Comparison of ENCODE assay signal across 36 cellular contexts in genomic region chr1:177978530-177978929, GRCh38. TPM values are rescaled to one million over a fixed set of nuclear protein-coding genes. Genes with fewer than 3 reads are reported as not detected.
DNase-seq lines count a peak whose midpoint lies in the region; ATAC-seq, FAIRE-seq and TF ChIP-seq lines count a peak whose summit lies in the region.
"Had no signal": no experiment of that assay in that cellular context is flagged by ENCODE, and none has a peak within 500 bp of the region (broad histone marks: within the 10 kb centered on the region; RNA-seq: fewer than 3 reads in every experiment).

No MANE protein-coding gene starts in this region.

- H2BK5ac ChIP-seq in mesenchymal stem cell (ENCODE audit: low read depth, low read length, poor library complexity, severe bottlenecking): no peak overlapping the region

- H3K9me3 Mint-ChIP-seq in endothelial cell (ENCODE audit: unreplicated experiment): no peaks in the 10 kb centered on the region
- H3K9me3 Mint-ChIP-seq: CD8-positive, alpha-beta T cell had no signal

- in situ Hi-C loops in K562 (cut with MboI): no loop called here

- H3K4me1 Mint-ChIP-seq in endothelial cell (ENCODE audit: unreplicated experiment): peaks cover 5% of the 10 kb centered on the region
- H3K4me1 Mint-ChIP-seq: B cell; CD14-positive monocyte; CD4-positive, alpha-beta memory T cell; CD8-positive, alpha-beta memory T cell had no signal

- CTCF ChIA-PET in A549 (lab: Yijun Ruan, JAX) (interaction anchor here (0.6 to 1.9 kb wide), 5 partner anchors 31 to 321 kb away, joined by 3 to 6 read pairs (median 5); no protein-coding TSS in a partner anchor), HEK293 (lab: Yijun Ruan, JAX) (interaction anchor here (0.6 to 1.6 kb wide), 3 partner anchors 30 to 794 kb away, joined by 4 to 6 read pairs (median 6); no protein-coding TSS in a partner anchor), K562 (lab: Yijun Ruan, JAX; ENCODE audit: low intra/inter-chr PET ratio) (no interaction called here)

- 98% methylated on average over 1 of the region's 1 CpG for WGBS in A549 (ENCODE audit: missing lambda C conversion rate)
- WGBS in K562 (ENCODE audit: insufficient coverage, low coverage, missing lambda C conversion rate): 0% methylated on average over 1 of the region's 1 CpG
- 100% methylated on average over 1 of the region's 1 CpG for WGBS in mesenchymal stem cell

- no peak overlapping the region for H3K23ac ChIP-seq in mesenchymal stem cell (ENCODE audit: low read length in 2 of 2)

- intact Hi-C loops in K562 (cut with micrococcal nuclease) (no loop called here), posterior cingulate gyrus (cut with DNase I) (no loop called here)

- H3K27me3 Mint-ChIP-seq in endothelial cell (ENCODE audit: unreplicated experiment): no peaks in the 10 kb centered on the region
- H3K27me3 Mint-ChIP-seq: CD4-positive, alpha-beta T cell; CD4-positive, CD25-positive, alpha-beta regulatory T cell; CD8-positive, alpha-beta memory T cell had no signal

- no peak for FAIRE-seq in A549 (lab: Jason Lieb, UNC)
- FAIRE-seq in K562 (lab: Jason Lieb, UNC): no peak
- FAIRE-seq: A204.1, D721Med had no signal

- no peak overlapping the region for H2BK15ac ChIP-seq in mesenchymal stem cell (ENCODE audit: low read depth, poor library complexity, severe bottlenecking)

- H2AFZ ChIP-seq in K562 (ENCODE audit: low read depth, low read length) (no peak overlapping the region), mesenchymal stem cell (ENCODE audit: low read depth, low read length) (no peak overlapping the region)

- no peaks in the 10 kb centered on the region for H3K9me1 ChIP-seq in K562 (ENCODE audit: control insufficient read depth, insufficient read depth, low read length)

- H3K4me3 Mint-ChIP-seq in endothelial cell (ENCODE audit: unreplicated experiment): no peak overlapping the region
- H3K4me3 Mint-ChIP-seq: B cell; CD14-positive monocyte; CD4-positive, alpha-beta memory T cell; CD4-positive, alpha-beta T cell; CD4-positive, CD25-positive, alpha-beta regulatory T cell; CD8-positive, alpha-beta memory T cell; CD8-positive, alpha-beta T cell had no signal

- H2BK120ac ChIP-seq in mesenchymal stem cell (ENCODE audit: low read depth, low read length): no peak overlapping the region

- H4K20me1 ChIP-seq in K562 (replicated peaks; ENCODE audit: control insufficient read depth, insufficient read depth, low read length): no peaks in the 10 kb centered on the region
- H4K20me1 ChIP-seq: BLaER1; BLaER1 treated with 17β-estradiol and CSF1 and Interleukin-3, amounts not matched to agents 10 nM and 100 nM had no signal

- peak overlapping the region; percentile 14 for H2AK5ac ChIP-seq in mesenchymal stem cell (ENCODE audit: low read length, severe bottlenecking)

- no peak overlapping the region for H3K27ac Mint-ChIP-seq in endothelial cell (ENCODE audit: unreplicated experiment)
- H3K27ac Mint-ChIP-seq: B cell; CD14-positive monocyte; CD4-positive, alpha-beta memory T cell; CD4-positive, alpha-beta T cell; CD4-positive, CD25-positive, alpha-beta regulatory T cell; CD8-positive, alpha-beta memory T cell; CD8-positive, alpha-beta T cell had no signal

- no peak overlapping the region for H3K14ac ChIP-seq in mesenchymal stem cell (ENCODE audit: low read length in 2 of 2)

- H3K27me3 ChIP-seq in K562 (ENCODE audit: control insufficient read depth in 2 of 2, insufficient read depth in 2 of 2, low read length in 2 of 2) (no peaks in the 10 kb centered on the region), mesenchymal stem cell (ENCODE audit: control insufficient read depth in 1 of 2, insufficient read depth in 1 of 2, low read length in 2 of 2) (no peaks in the 10 kb centered on the region)
- H3K27me3 ChIP-seq: BE2C; BLaER1; BLaER1 treated with 17β-estradiol and CSF1 and Interleukin-3, amounts not matched to agents 10 nM and 100 nM had no signal

- H3K36me3 ChIP-seq in HEK293 (ENCODE audit: control insufficient read depth in 2 of 2, insufficient read depth in 1 of 2, low read length in 2 of 2) (no peaks in the 10 kb centered on the region), K562 (ENCODE audit: control insufficient read depth, insufficient read depth, low read length) (no peaks in the 10 kb centered on the region), mesenchymal stem cell (ENCODE audit: control insufficient read depth in 1 of 2, insufficient read depth in 2 of 2, low read depth in 1 of 2, low read length in 2 of 2) (no peaks in the 10 kb centered on the region)
- H3K36me3 ChIP-seq: BE2C; BLaER1; BLaER1 treated with 17β-estradiol and CSF1 and Interleukin-3, amounts not matched to agents 10 nM and 100 nM had no signal

- no peak for TF ChIP-seq EP300 in A549 (IDR thresholded peaks at IDR 0.05)
- TF ChIP-seq EP300 in K562 (IDR thresholded peaks at IDR 0.05; ENCODE audit: low read length): no peak

- no peaks in the 10 kb centered on the region for H3K36me3 Mint-ChIP-seq in endothelial cell (ENCODE audit: low read depth, unreplicated experiment)
- H3K36me3 Mint-ChIP-seq: CD14-positive monocyte; CD4-positive, alpha-beta memory T cell; CD4-positive, CD25-positive, alpha-beta regulatory T cell; CD8-positive, alpha-beta memory T cell; CD8-positive, alpha-beta T cell had no signal

- no peak for TF ChIP-seq RAD21 in A549 (conservative IDR thresholded peaks at IDR 0.05 in 1 of 2, IDR thresholded peaks at IDR 0.05 in 1 of 2)
- TF ChIP-seq RAD21 in K562 (CRISPR knock-in tag; conservative IDR thresholded peaks at IDR 0.05 in 1 of 2, IDR thresholded peaks at IDR 0.05 in 1 of 2): no peak

- ATAC-seq in A549 (no peak), K562 (no peak), HG03571 (IDR thresholded peaks at IDR 0.05; ENCODE audit: unreplicated experiment) (no peak), HG03280 (IDR thresholded peaks at IDR 0.05; ENCODE audit: unreplicated experiment) (no peak)
- ATAC-seq: CD8-positive, alpha-beta T cell had no signal

- no peaks in the 10 kb centered on the region for H3K9me3 ChIP-seq in A549
- no peaks in the 10 kb centered on the region for H3K9me3 ChIP-seq in HEK293 (ENCODE audit: control insufficient read depth, insufficient read depth, low read depth, low read length)
- H3K9me3 ChIP-seq in K562 (replicated peaks; ENCODE audit: control insufficient read depth, insufficient read depth, low read depth, low read length): no peaks in the 10 kb centered on the region
- H3K9me3 ChIP-seq in mesenchymal stem cell (ENCODE audit: control insufficient read depth, low read length): no peaks in the 10 kb centered on the region
- H3K9me3 ChIP-seq: BE2C; BLaER1; BLaER1 treated with 17β-estradiol and CSF1 and Interleukin-3, amounts not matched to agents 10 nM and 100 nM; Caco-2 had no signal

- H2BK12ac ChIP-seq in mesenchymal stem cell (ENCODE audit: low read length in 2 of 2): no peak overlapping the region

- H3K79me2 ChIP-seq in K562 (ENCODE audit: control insufficient read depth, insufficient read depth, low read length): no peaks in the 10 kb centered on the region

- no TSS peak for BruUV-seq in K562 (replicated peaks; lab: Mats Ljungman, UMichigan)

- H3K27ac ChIP-seq in A549 (no peak overlapping the region), HEK293 (ENCODE audit: extremely low read depth, low read depth, low read length) (no peak overlapping the region), K562 (ENCODE audit: extremely low read depth, low read depth, low read length) (no peak overlapping the region), mesenchymal stem cell (ENCODE audit: low read length, poor library complexity, severe bottlenecking) (peak overlapping the region; percentile 99)
- H3K27ac ChIP-seq: 22Rv1; BLaER1; BLaER1 treated with 17β-estradiol and CSF1 and Interleukin-3, amounts not matched to agents 10 nM and 100 nM; C4-2B had no signal

- H3K18ac ChIP-seq in mesenchymal stem cell (ENCODE audit: low read depth in 1 of 2, low read length in 2 of 2): no peak overlapping the region

- TF ChIP-seq CTCF in A549 (IDR thresholded peaks at IDR 0.05) (no peak), HEK293 (tag by site-specific recombination; IDR thresholded peaks at IDR 0.05) (no peak), K562 (IDR thresholded peaks at IDR 0.05 in 2 of 3, conservative IDR thresholded peaks at IDR 0.05 in 1 of 3; ENCODE audit: insufficient read depth in 2 of 3, low read depth in 1 of 3, low read length in 3 of 3) (no peak), endothelial cell (IDR thresholded peaks at IDR 0.05; ENCODE audit: unreplicated experiment) (no peak)

- no peak overlapping the region for H3K9ac ChIP-seq in K562 (ENCODE audit: insufficient read depth in 1 of 2, low read depth in 2 of 2, low read length in 2 of 2)
- H3K9ac ChIP-seq in mesenchymal stem cell (ENCODE audit: low read length): no peak overlapping the region
- H3K9ac ChIP-seq: BLaER1; BLaER1 treated with 17β-estradiol and CSF1 and Interleukin-3, amounts not matched to agents 10 nM and 100 nM had no signal

- H3K4me1 ChIP-seq in A549 (peaks cover 13% of the 10 kb centered on the region; the same call in 1 of the 3 replicates), HEK293 (ENCODE audit: control insufficient read depth, insufficient read depth, low read length) (no peaks in the 10 kb centered on the region), K562 (replicated peaks in 1 of 2; ENCODE audit: control insufficient read depth in 2 of 2, insufficient read depth in 2 of 2, low read length in 2 of 2) (no peaks in the 10 kb centered on the region), mesenchymal stem cell (ENCODE audit: control insufficient read depth, insufficient read depth, low read depth, low read length) (peaks cover 8% of the 10 kb centered on the region)
- H3K4me1 ChIP-seq: BE2C; BLaER1; BLaER1 treated with 17β-estradiol and CSF1 and Interleukin-3, amounts not matched to agents 10 nM and 100 nM; Caco-2 had no signal

- H3K4me3 ChIP-seq in A549 (no peak overlapping the region), HEK293 (ENCODE audit: low read depth, low read length) (no peak overlapping the region), K562 (no peak overlapping the region), mesenchymal stem cell (ENCODE audit: insufficient read depth in 1 of 2, low read depth in 1 of 2, low read length in 2 of 2) (no peak overlapping the region)
- H3K4me3 ChIP-seq: BLaER1; BLaER1 treated with 17β-estradiol and CSF1 and Interleukin-3, amounts not matched to agents 10 nM and 100 nM had no signal

- H3K79me1 ChIP-seq in mesenchymal stem cell (replicated peaks; ENCODE audit: low read length, poor library complexity, severe bottlenecking): peaks cover 5% of the 10 kb centered on the region

- H3K4me2 ChIP-seq in A549 (no peak overlapping the region), K562 (ENCODE audit: insufficient read depth, low read length) (no peak overlapping the region), mesenchymal stem cell (ENCODE audit: low read length, poor library complexity, severe bottlenecking) (no peak overlapping the region)
- H3K4me2 ChIP-seq: BLaER1; BLaER1 treated with 17β-estradiol and CSF1 and Interleukin-3, amounts not matched to agents 10 nM and 100 nM had no signal

- no peak overlapping the region for H4K8ac ChIP-seq in mesenchymal stem cell (ENCODE audit: low read length)

- no peak for TF ChIP-seq POLR2A in A549 (IDR thresholded peaks at IDR 0.05; ENCODE audit: low read length)
- no peak for TF ChIP-seq POLR2A in K562 (conservative IDR thresholded peaks at IDR 0.05)

- no peak overlapping the region for H4K91ac ChIP-seq in mesenchymal stem cell (ENCODE audit: low read length)

- H3K4ac ChIP-seq in mesenchymal stem cell (ENCODE audit: low read depth in 1 of 2, low read length in 2 of 2): no peak overlapping the region

- POLR2A ChIA-PET in A549 (lab: Yijun Ruan, JAX) (no interaction called here), HEK293 (lab: Yijun Ruan, JAX) (no interaction called here), K562 (lab: Yijun Ruan, JAX) (no interaction called here)

- DNase-seq in A549 (ENCODE audit: low read depth in 1 of 2, low spot score in 1 of 2) (no peak), K562 (ENCODE audit: extremely low read depth in 1 of 4, low spot score in 3 of 4) (no peak), mesenchymal stem cell (no peak), posterior cingulate gyrus (no peak), endothelial cell (ENCODE audit: low spot score) (no peak)
- DNase-seq: 8988T; ACHN; AML-193; BE2C; C1 segment of cervical spinal cord; Caco-2; Calu3; CD4-positive, alpha-beta memory T cell; CD4-positive, alpha-beta T cell; CD4-positive, CD25-positive, alpha-beta regulatory T cell; CD8-positive, alpha-beta memory T cell; CD8-positive, alpha-beta T cell; COR-L47; DMS 273 treated with DMSO at 0.1 percent for 48 hours; DMS153; DMS53; DMS79; DMS79 treated with DMSO at 0.1 percent for 48 hours; DND-41; EL had no signal

RNA-seq across cellular contexts. Expression of gene SEC16B, which starts 8.7 kb away (rescaled TPM):
- 2.6 and 3.0 TPM in 2 replicates for polyA plus RNA-seq in A549 (2011; rRNA removed)
- polyA plus RNA-seq in A549 (2012; cell fraction: cytosol; rRNA removed): 0.70 and 0.78 TPM in 2 replicates
- polyA plus RNA-seq in A549 (2012; cell fraction: nucleus; rRNA removed): 2.5 and 2.7 TPM in 2 replicates
- polyA plus RNA-seq in A549 (2017; fragmentation: RNase III; extraction: RNeasy Plus Mini Kit Qiagen cat#74134 plus additional on column Dnase treatment): 1.2 to 1.6 TPM (median 1.3 TPM) in 3 replicates
- 0.39 and 2.6 TPM in 2 replicates for polyA minus RNA-seq in A549 (2011; rRNA and poly(A)+ RNA removed)
- total RNA-seq in K562 (2011; cell fraction: chromatin; rRNA removed; ENCODE audit: low replicate concordance): not detected in 2 replicates
- total RNA-seq in K562 (2011; cell fraction: nucleolus; rRNA removed): not detected in 2 replicates
- total RNA-seq in K562 (2011; cell fraction: nucleoplasm; rRNA removed): not detected in 2 replicates
- not detected in 2 replicates for total RNA-seq in K562 (2014; rRNA removed)
- not detected in 2 replicates for total RNA-seq in K562 (2014; rRNA removed; fragmentation: Illumina TruSeq; extraction: Trizol)
- not detected in 2 replicates for total RNA-seq in K562 (2015; rRNA removed; fragmentation: Illumina TruSeq; extraction: Trizol)
- not detected in 2 replicates for total RNA-seq in K562 (2021)
- polyA plus RNA-seq in K562 (2011; rRNA removed): not detected in 2 replicates
- polyA plus RNA-seq in K562 (2011; cell fraction: cytosol; rRNA removed): not detected in 2 replicates
- 0.06 TPM in 1 of 2 replicates, not detected in the other for polyA plus RNA-seq in K562 (2011; cell fraction: nucleus; rRNA removed)
- 0.04 TPM in 1 of 2 replicates, not detected in the other for polyA plus RNA-seq in K562 (2012)
- polyA plus RNA-seq in K562 (2014; fragmentation: Illumina TruSeq; extraction: Trizol): not detected in 2 replicates
- polyA plus RNA-seq in K562 (2014; fragmentation: Nextera tagmentation; extraction: Ambion mirVana): not detected
- polyA plus RNA-seq in K562 (2014; rRNA removed): not detected in 2 replicates
- not detected in 2 replicates for polyA minus RNA-seq in K562 (2011; rRNA and poly(A)+ RNA removed)
- not detected in 2 replicates for polyA minus RNA-seq in K562 (2011; cell fraction: cytosol; rRNA and poly(A)+ RNA removed)
- not detected in 2 replicates for polyA minus RNA-seq in K562 (2011; cell fraction: nucleus; rRNA and poly(A)+ RNA removed)
- polyA plus RNA-seq in mesenchymal stem cell (2013, experiment 1 of 2): 1.3 TPM
- polyA plus RNA-seq in mesenchymal stem cell (2013, experiment 2 of 2): 1.8 TPM
- total RNA-seq in endothelial cell (ENCODE audit: unreplicated experiment): 0.49 TPM
- total RNA-seq: CD4-positive, alpha-beta memory T cell; CD4-positive, alpha-beta T cell; CD4-positive, CD25-positive, alpha-beta regulatory T cell; CD8-positive, alpha-beta memory T cell; CD8-positive, alpha-beta T cell had no signal
- polyA plus RNA-seq: CD4-positive, alpha-beta memory T cell; CD4-positive, CD25-positive, alpha-beta regulatory T cell; CD8-positive, alpha-beta memory T cell had no signal
